Comparison of ENCODE assay signal across 8 cellular contexts in genomic region chr6:127342296-127342945, GRCh38. TPM values are rescaled to one million over a fixed set of nuclear protein-coding genes. Genes with fewer than 3 reads are reported as not detected.
DNase-seq lines count a peak whose midpoint lies in the region; ATAC-seq and TF ChIP-seq lines count a peak whose summit lies in the region.

No MANE protein-coding gene starts in this region.

- DNase-seq in LoVo (ENCODE audit: low spot score) = peak; percentile 55
- DNase-seq in dorsolateral prefrontal cortex = no peak
- DNase-seq in mesenchymal stem cell = peak; percentile 51
- no peak for DNase-seq in NOMO-1 treated with DMSO at 0.1 percent for 48 hours (lab: John Stamatoyannopoulos, UW; ENCODE audit: unreplicated experiment)
- DNase-seq in mesothelial cell of epicardium (ENCODE audit: low spot score in 2 of 2, unreplicated experiment in 2 of 2) = no peak
- no peak for DNase-seq in activated naive CD8-positive, alpha-beta T cell treated with anti-CD3 and anti-CD28 coated beads for 36 hours

- H3K18ac ChIP-seq in mesenchymal stem cell (ENCODE audit: low read depth in 1 of 2, low read length in 2 of 2) = peak overlapping the region in 1 of 2 experiments; percentile 45

- H3K9me3 ChIP-seq in ES-I3 (ENCODE audit: control insufficient read depth, insufficient read depth, low read length) = no peaks in the 10 kb centered on the region
- H3K9me3 ChIP-seq in mesenchymal stem cell (ENCODE audit: control insufficient read depth, low read length) = no peaks in the 10 kb centered on the region

- H3K27me3 ChIP-seq in dorsolateral prefrontal cortex (no peaks in the 10 kb centered on the region), mesenchymal stem cell (ENCODE audit: control insufficient read depth in 1 of 2, insufficient read depth in 1 of 2, low read length in 2 of 2) (no peaks in the 10 kb centered on the region)

- TF ChIP-seq CTCF in dorsolateral prefrontal cortex (IDR thresholded peaks at IDR 0.05 in 54 of 56, conservative IDR thresholded peaks at IDR 0.05 in 2 of 56; ENCODE audit: low read depth in 1 of 56, partially characterized antibody in 56 of 56) = no peak
- TF ChIP-seq CTCF in mesothelial cell of epicardium (IDR thresholded peaks at IDR 0.05; ENCODE audit: unreplicated experiment) = no peak

- H2BK120ac ChIP-seq in mesenchymal stem cell (ENCODE audit: low read depth, low read length) = no peak overlapping the region

- H3K36me3 ChIP-seq in ES-I3 (ENCODE audit: insufficient read depth, low read length) = no peaks in the 10 kb centered on the region
- no peaks in the 10 kb centered on the region for H3K36me3 ChIP-seq in mesenchymal stem cell (ENCODE audit: control insufficient read depth in 1 of 2, insufficient read depth in 2 of 2, low read depth in 1 of 2, low read length in 2 of 2)

- no peak overlapping the region for H4K91ac ChIP-seq in mesenchymal stem cell (ENCODE audit: low read length)

- no peak for ATAC-seq in GM19397 (IDR thresholded peaks at IDR 0.05; ENCODE audit: unreplicated experiment)

- H3K4me3 Mint-ChIP-seq in mesothelial cell of epicardium = no peak overlapping the region
- H3K4me3 Mint-ChIP-seq in activated naive CD8-positive, alpha-beta T cell treated with anti-CD3 and anti-CD28 coated beads for 36 hours = no peak overlapping the region

- H3K4me1 Mint-ChIP-seq in mesothelial cell of epicardium = peaks cover 12% of the 10 kb centered on the region
- peaks cover 25% of the 10 kb centered on the region for H3K4me1 Mint-ChIP-seq in activated naive CD8-positive, alpha-beta T cell treated with anti-CD3 and anti-CD28 coated beads for 36 hours

- H3K9me3 Mint-ChIP-seq in mesothelial cell of epicardium = peaks cover 6% of the 10 kb centered on the region
- H3K9me3 Mint-ChIP-seq in activated naive CD8-positive, alpha-beta T cell treated with anti-CD3 and anti-CD28 coated beads for 36 hours = no peaks in the 10 kb centered on the region

- WGBS in mesenchymal stem cell = 4% methylated on average over 8 of the region's 10 CpGs

- peak overlapping the region; percentile 56 to 95 (median 81) for H3K4me3 ChIP-seq in dorsolateral prefrontal cortex
- peak overlapping the region in 1 of 2 experiments; percentile 92 for H3K4me3 ChIP-seq in mesenchymal stem cell (ENCODE audit: insufficient read depth in 1 of 2, low read depth in 1 of 2, low read length in 2 of 2)

- no peak overlapping the region for H3K23ac ChIP-seq in mesenchymal stem cell (ENCODE audit: low read length in 2 of 2)

- peak overlapping the region; percentile 88 for H3K4me2 ChIP-seq in mesenchymal stem cell (ENCODE audit: low read length, poor library complexity, severe bottlenecking)

- no peak overlapping the region for H2BK15ac ChIP-seq in mesenchymal stem cell (ENCODE audit: low read depth, poor library complexity, severe bottlenecking)

- H2BK12ac ChIP-seq in mesenchymal stem cell (ENCODE audit: low read length in 2 of 2) = no peak overlapping the region

- peak overlapping the region; percentile 90 for H3K9ac ChIP-seq in ES-I3 (ENCODE audit: low read depth, low read length)
- H3K9ac ChIP-seq in mesenchymal stem cell (ENCODE audit: low read length) = peak overlapping the region; percentile 96

- no peak overlapping the region for H3K14ac ChIP-seq in mesenchymal stem cell (ENCODE audit: low read length in 2 of 2)

- H2BK5ac ChIP-seq in mesenchymal stem cell (ENCODE audit: low read depth, low read length, poor library complexity, severe bottlenecking) = no peak overlapping the region

- H2AFZ ChIP-seq in mesenchymal stem cell (ENCODE audit: low read depth, low read length) = no peak overlapping the region

- H4K8ac ChIP-seq in mesenchymal stem cell (ENCODE audit: low read length) = no peak overlapping the region

- peak overlapping the region in 1 of 2 experiments; percentile 9 for H3K4ac ChIP-seq in mesenchymal stem cell (ENCODE audit: low read depth in 1 of 2, low read length in 2 of 2)

- H3K27ac ChIP-seq in dorsolateral prefrontal cortex (peak overlapping the region in 27 of 59 donors; percentile 3 to 86 (median 69)), mesenchymal stem cell (ENCODE audit: low read length, poor library complexity, severe bottlenecking) (peak overlapping the region; percentile 89)

- H3K27ac Mint-ChIP-seq in mesothelial cell of epicardium = no peak overlapping the region
- H3K27ac Mint-ChIP-seq in activated naive CD8-positive, alpha-beta T cell treated with anti-CD3 and anti-CD28 coated beads for 36 hours = no peak overlapping the region

- peaks cover 7% of the 10 kb centered on the region for H3K36me3 Mint-ChIP-seq in mesothelial cell of epicardium
- H3K36me3 Mint-ChIP-seq in activated naive CD8-positive, alpha-beta T cell treated with anti-CD3 and anti-CD28 coated beads for 36 hours = peaks cover 26% of the 10 kb centered on the region

- H3K4me1 ChIP-seq in ES-I3 (ENCODE audit: insufficient read depth, low read length) (peaks cover 7% of the 10 kb centered on the region), mesenchymal stem cell (ENCODE audit: control insufficient read depth, insufficient read depth, low read depth, low read length) (peaks cover 2% of the 10 kb centered on the region)

- peaks cover 7% of the 10 kb centered on the region for H3K79me1 ChIP-seq in mesenchymal stem cell (replicated peaks; ENCODE audit: low read length, poor library complexity, severe bottlenecking)

- no peak overlapping the region for H2AK5ac ChIP-seq in mesenchymal stem cell (ENCODE audit: low read length, severe bottlenecking)

- intact Hi-C loops in dorsolateral prefrontal cortex (cut with DNase I) = no loop called here

- H3K27me3 Mint-ChIP-seq in mesothelial cell of epicardium (ENCODE audit: low read depth) = no peaks in the 10 kb centered on the region
- no peaks in the 10 kb centered on the region for H3K27me3 Mint-ChIP-seq in activated naive CD8-positive, alpha-beta T cell treated with anti-CD3 and anti-CD28 coated beads for 36 hours

RNA-seq across cellular contexts. Expression of gene ECHDC1, which starts 1.0 kb away (rescaled TPM):
- total RNA-seq in dorsolateral prefrontal cortex (10 to 100 TPM; 24.3 to 53.0 (median 39.9) TPM), mesothelial cell of epicardium (50.4 to 52.8 TPM (median 51.5 TPM) in 3 replicates)
- 45.8 TPM for polyA plus RNA-seq in mesenchymal stem cell (2013, experiment 1 of 2)
- 47.5 TPM for polyA plus RNA-seq in mesenchymal stem cell (2013, experiment 2 of 2)
- 10 to 100 TPM; 61.7 to 64.1 TPM for total RNA-seq in activated naive CD8-positive, alpha-beta T cell treated with anti-CD3 and anti-CD28 coated beads for 36 hours

Comparison
In these comparisons a context has a peak if more than half of its experiments do, and no peak if none do; other contexts are left out.
1. DNase-seq: peak in LoVo (single experiment) and mesenchymal stem cell (single experiment); none in dorsolateral prefrontal cortex (0 of 10), NOMO-1 treated with DMSO at 0.1 percent for 48 hours (single experiment), mesothelial cell of epicardium (0 of 2) and activated naive CD8-positive, alpha-beta T cell treated with anti-CD3 and anti-CD28 coated beads for 36 hours (single experiment).